ENCODE assay signal across 21 cellular contexts in genomic region chr1:211634461-211634860, GRCh38. TPM values are rescaled to one million over a fixed set of nuclear protein-coding genes. Genes with fewer than 3 reads are reported as not detected.
A peak's percentile ranks its signal among the peaks of the same experiment; 100 is the strongest.
DNase-seq lines count a peak whose midpoint lies in the region; ATAC-seq, FAIRE-seq and TF ChIP-seq lines count a peak whose summit lies in the region.
"Had no signal": no experiment of that assay in that cellular context is flagged by ENCODE, and none has a peak within 500 bp of the region (broad histone marks: within the 10 kb centered on the region; RNA-seq: fewer than 3 reads in every experiment).

No MANE protein-coding gene starts in this region.

- intact Hi-C loops in MCF 10A (cut with micrococcal nuclease) (no loop called here), mammary epithelial cell (cut with micrococcal nuclease) (no loop called here), K562 (cut with micrococcal nuclease) (no loop called here), upper lobe of right lung (cut with DNase I) (no loop called here)
- intact Hi-C loops in activated CD4-positive, alpha-beta T cell treated with anti-CD3 and anti-CD28 coated beads for 36 hours (cut with DNase I, micrococcal nuclease) = no loop called here

- H4K20me1 ChIP-seq in mammary epithelial cell (ENCODE audit: insufficient read depth, low read length) = no peaks in the 10 kb centered on the region
- no peaks in the 10 kb centered on the region for H4K20me1 ChIP-seq in K562 (replicated peaks; ENCODE audit: control insufficient read depth, insufficient read depth, low read length)
- no peaks in the 10 kb centered on the region for H4K20me1 ChIP-seq in Karpas-422 (ENCODE audit: insufficient read depth, low read depth, low read length)

- 100% methylated on average over 4 of the region's 4 CpGs for WGBS in mammary epithelial cell (ENCODE audit: low coverage, missing lambda C conversion rate)
- 73% methylated on average over 4 of the region's 4 CpGs for WGBS in K562 (ENCODE audit: insufficient coverage, low coverage, missing lambda C conversion rate)

- H3K79me2 ChIP-seq in mammary epithelial cell (ENCODE audit: insufficient read depth, low read length) (no peaks in the 10 kb centered on the region), K562 (ENCODE audit: control insufficient read depth, insufficient read depth, low read length) (no peaks in the 10 kb centered on the region), Karpas-422 (ENCODE audit: low read length) (no peaks in the 10 kb centered on the region)

- H3K36me3 ChIP-seq in mammary epithelial cell (ENCODE audit: insufficient read depth, low read length) (no peaks in the 10 kb centered on the region), K562 (ENCODE audit: control insufficient read depth, insufficient read depth, low read length) (no peaks in the 10 kb centered on the region), upper lobe of right lung (no peaks in the 10 kb centered on the region), Karpas-422 (ENCODE audit: insufficient read depth, low read length) (no peaks in the 10 kb centered on the region)

- DNase-seq in MCF 10A (ENCODE audit: unreplicated experiment) (no peak), mammary epithelial cell (no peak), K562 (ENCODE audit: extremely low read depth in 1 of 4, low spot score in 3 of 4) (no peak), myocyte (ENCODE audit: low read depth) (peak; percentile 47), upper lobe of right lung (peak; percentile 4), Karpas-422 (no peak)
- no peak for DNase-seq in activated CD4-positive, alpha-beta T cell treated with anti-CD3 and anti-CD28 coated beads for 36 hours
- DNase-seq: CD8-positive, alpha-beta T cell; COR-L47; DMS153; DMS79 treated with DMSO at 0.1 percent for 48 hours; EL; GM23248 had no signal

- BruUV-seq in MCF 10A (replicated peaks; lab: Mats Ljungman, UMichigan) (no TSS peak), mammary epithelial cell (replicated peaks; lab: Mats Ljungman, UMichigan) (no TSS peak), K562 (replicated peaks; lab: Mats Ljungman, UMichigan) (no TSS peak)

- H3K27me3 Mint-ChIP-seq in MCF 10A (ENCODE audit: insufficient read depth, unreplicated experiment) = no peaks in the 10 kb centered on the region
- no peaks in the 10 kb centered on the region for H3K27me3 Mint-ChIP-seq in activated CD4-positive, alpha-beta T cell treated with anti-CD3 and anti-CD28 coated beads for 36 hours

- no peak for TF ChIP-seq EP300 in K562 (IDR thresholded peaks at IDR 0.05; ENCODE audit: low read length)

- H3K9me1 ChIP-seq in K562 (ENCODE audit: control insufficient read depth, insufficient read depth, low read length) = no peaks in the 10 kb centered on the region

- H3K4me2 ChIP-seq in mammary epithelial cell (ENCODE audit: insufficient read depth, low read depth, low read length) = no peak overlapping the region
- no peak overlapping the region for H3K4me2 ChIP-seq in K562 (ENCODE audit: insufficient read depth, low read length)
- H3K4me2 ChIP-seq in Karpas-422 (ENCODE audit: low read depth, low read length, poor library complexity, severe bottlenecking) = no peak overlapping the region

- H3K9me3 Mint-ChIP-seq in MCF 10A (ENCODE audit: unreplicated experiment) = no peaks in the 10 kb centered on the region
- H3K9me3 Mint-ChIP-seq in activated CD4-positive, alpha-beta T cell treated with anti-CD3 and anti-CD28 coated beads for 36 hours (ENCODE audit: low read depth) = no peaks in the 10 kb centered on the region
- H3K9me3 Mint-ChIP-seq: CD8-positive, alpha-beta T cell had no signal

- H3K4me3 ChIP-seq in mammary epithelial cell (replicated peaks in 1 of 3; ENCODE audit: insufficient read depth in 1 of 3, low read depth in 2 of 3, low read length in 3 of 3) = no peak overlapping the region
- no peak overlapping the region for H3K4me3 ChIP-seq in K562
- no peak overlapping the region for H3K4me3 ChIP-seq in upper lobe of right lung
- H3K4me3 ChIP-seq in Karpas-422 (ENCODE audit: low read length) = no peak overlapping the region
- H3K4me3 ChIP-seq: GM23248 had no signal

- H3K9me2 ChIP-seq in Karpas-422 (replicated peaks; ENCODE audit: insufficient read depth, low read length) = no peaks in the 10 kb centered on the region

- H3K27ac Mint-ChIP-seq in MCF 10A (ENCODE audit: low read depth, unreplicated experiment) = peak overlapping the region; percentile 2
- no peak overlapping the region for H3K27ac Mint-ChIP-seq in activated CD4-positive, alpha-beta T cell treated with anti-CD3 and anti-CD28 coated beads for 36 hours
- H3K27ac Mint-ChIP-seq: CD14-positive monocyte; CD8-positive, alpha-beta T cell had no signal

- TF ChIP-seq RAD21 in K562 (CRISPR knock-in tag; conservative IDR thresholded peaks at IDR 0.05 in 1 of 2, IDR thresholded peaks at IDR 0.05 in 1 of 2) = no peak

- ATAC-seq in K562 (no peak), upper lobe of right lung (no peak), HG03521 (IDR thresholded peaks at IDR 0.05; ENCODE audit: unreplicated experiment) (no peak)
- ATAC-seq in activated CD4-positive, alpha-beta T cell treated with anti-CD3 and anti-CD28 coated beads for 36 hours = no peak
- ATAC-seq: CD8-positive, alpha-beta T cell; HCT116 had no signal

- H3K36me3 Mint-ChIP-seq in MCF 10A (ENCODE audit: insufficient read depth, unreplicated experiment) = peaks cover 6% of the 10 kb centered on the region
- no peaks in the 10 kb centered on the region for H3K36me3 Mint-ChIP-seq in activated CD4-positive, alpha-beta T cell treated with anti-CD3 and anti-CD28 coated beads for 36 hours (ENCODE audit: low read depth)
- H3K36me3 Mint-ChIP-seq: CD14-positive monocyte; CD8-positive, alpha-beta T cell had no signal

- peaks cover 60% of the 10 kb centered on the region for H3K4me1 Mint-ChIP-seq in MCF 10A (ENCODE audit: insufficient read depth, unreplicated experiment)
- no peaks in the 10 kb centered on the region for H3K4me1 Mint-ChIP-seq in activated CD4-positive, alpha-beta T cell treated with anti-CD3 and anti-CD28 coated beads for 36 hours

- no peak overlapping the region for H3K4me3 Mint-ChIP-seq in MCF 10A (ENCODE audit: unreplicated experiment)
- no peak overlapping the region for H3K4me3 Mint-ChIP-seq in activated CD4-positive, alpha-beta T cell treated with anti-CD3 and anti-CD28 coated beads for 36 hours
- H3K4me3 Mint-ChIP-seq: CD14-positive monocyte; CD8-positive, alpha-beta T cell had no signal

- dilution Hi-C loops in mammary epithelial cell (cut with HindIII; ENCODE audit: low sequenced_read_pairs) = loop anchor here (10.0 kb wide), 1 partner anchor 150 kb away; no protein-coding TSS in a partner anchor

- POLR2A ChIA-PET in MCF 10A (lab: Yijun Ruan, JAX) = interaction anchor here (1.1 to 24.4 kb wide), 8 partner anchors 7 to 61 kb away, joined by 4 to 423 read pairs (median 20); partner anchors contain the start of gene SLC30A1
- POLR2A ChIA-PET in K562 (lab: Yijun Ruan, JAX) = interaction anchor here (0.6 to 3.9 kb wide), 8 partner anchors 9 to 156 kb away, joined by 3 to 20 read pairs (median 4); partner anchors contain the start of gene NEK2
- POLR2A ChIA-PET in activated CD4-positive, alpha-beta T cell treated with anti-CD3 and anti-CD28 coated beads for 36 hours (lab: Charles Lee) = no interaction called here

- H3K27me3 ChIP-seq in mammary epithelial cell (ENCODE audit: insufficient read depth, low read length) (no peaks in the 10 kb centered on the region), K562 (ENCODE audit: control insufficient read depth in 2 of 2, insufficient read depth in 2 of 2, low read length in 2 of 2) (no peaks in the 10 kb centered on the region), upper lobe of right lung (no peaks in the 10 kb centered on the region), Karpas-422 (ENCODE audit: low read length) (no peaks in the 10 kb centered on the region)

- TF ChIP-seq CTCF in MCF 10A (IDR thresholded peaks at IDR 0.05; ENCODE audit: unreplicated experiment) (no peak), mammary epithelial cell (conservative IDR thresholded peaks at IDR 0.05 in 1 of 2, IDR thresholded peaks at IDR 0.05 in 1 of 2; ENCODE audit: extremely low read depth in 1 of 2, insufficient read depth in 1 of 2, low read depth in 1 of 2, low read length in 2 of 2) (no peak), K562 (IDR thresholded peaks at IDR 0.05 in 2 of 3, conservative IDR thresholded peaks at IDR 0.05 in 1 of 3; ENCODE audit: insufficient read depth in 2 of 3, low read depth in 1 of 3, low read length in 3 of 3) (no peak), upper lobe of right lung (IDR thresholded peaks at IDR 0.05) (no peak)

- TF ChIP-seq POLR2A in K562 (conservative IDR thresholded peaks at IDR 0.05) = no peak

- no peak overlapping the region for H3K9ac ChIP-seq in mammary epithelial cell (ENCODE audit: insufficient read depth, low read length)
- no peak overlapping the region for H3K9ac ChIP-seq in K562 (ENCODE audit: insufficient read depth in 1 of 2, low read depth in 2 of 2, low read length in 2 of 2)
- no peak overlapping the region for H3K9ac ChIP-seq in Karpas-422 (ENCODE audit: low read length)
- H3K9ac ChIP-seq: GM23248 had no signal

- CTCF ChIA-PET in MCF 10A (lab: Yijun Ruan, JAX) (interaction anchor here (0.6 to 7.6 kb wide), 11 partner anchors 8 to 1272 kb away, joined by 3 to 78 read pairs (median 5); partner anchors contain the start of genes DTL and INTS7), mammary epithelial cell (lab: Charles Lee; ENCODE audit: low non-redundant PET) (no interaction called here), K562 (lab: Yijun Ruan, JAX; ENCODE audit: low intra/inter-chr PET ratio) (no interaction called here)
- CTCF ChIA-PET in activated CD4-positive, alpha-beta T cell treated with anti-CD3 and anti-CD28 coated beads for 36 hours (lab: Charles Lee) = interaction anchor here (0.6 to 1.1 kb wide), 4 partner anchors 9 to 603 kb away, joined by 3 to 4 read pairs (median 4); no protein-coding TSS in a partner anchor

- H3K4me1 ChIP-seq in mammary epithelial cell (ENCODE audit: insufficient read depth, low read length) = peaks cover 35% of the 10 kb centered on the region
- H3K4me1 ChIP-seq in K562 (replicated peaks in 1 of 2; ENCODE audit: control insufficient read depth in 2 of 2, insufficient read depth in 2 of 2, low read length in 2 of 2) = peaks cover 31 to 39% of the 10 kb centered on the region in 2 experiments
- peaks cover 7% of the 10 kb centered on the region for H3K4me1 ChIP-seq in upper lobe of right lung
- no peaks in the 10 kb centered on the region for H3K4me1 ChIP-seq in Karpas-422 (ENCODE audit: low read length)

- in situ Hi-C loops in mammary epithelial cell (cut with MboI; ENCODE audit: low sequenced_read_pairs in 2 of 2) (no loop called here), K562 (cut with MboI) (no loop called here)

- no peak for FAIRE-seq in K562 (lab: Jason Lieb, UNC)
- FAIRE-seq: D721Med, G401.6, GM12891, H54 had no signal

- no peak overlapping the region for H3K27ac ChIP-seq in mammary epithelial cell (ENCODE audit: insufficient read depth, low read depth, low read length)
- H3K27ac ChIP-seq in K562 (ENCODE audit: extremely low read depth, low read depth, low read length) = no peak overlapping the region
- no peak overlapping the region for H3K27ac ChIP-seq in upper lobe of right lung
- no peak overlapping the region for H3K27ac ChIP-seq in Karpas-422 (ENCODE audit: low read length)
- H3K27ac ChIP-seq: 22Rv1, GM23248 had no signal

- H3K9me3 ChIP-seq in mammary epithelial cell (replicated peaks; ENCODE audit: insufficient read depth, low read length) = no peaks in the 10 kb centered on the region
- H3K9me3 ChIP-seq in K562 (replicated peaks; ENCODE audit: control insufficient read depth, insufficient read depth, low read depth, low read length) = no peaks in the 10 kb centered on the region
- H3K9me3 ChIP-seq in upper lobe of right lung = no peaks in the 10 kb centered on the region
- no peaks in the 10 kb centered on the region for H3K9me3 ChIP-seq in Karpas-422 (ENCODE audit: low read length)

- H2AFZ ChIP-seq in mammary epithelial cell (ENCODE audit: low read depth, low read length) = no peak overlapping the region
- H2AFZ ChIP-seq in K562 (ENCODE audit: low read depth, low read length) = peak overlapping the region; percentile 99; the same call in 1 of the 2 replicates
- no peak overlapping the region for H2AFZ ChIP-seq in Karpas-422 (ENCODE audit: low read length)
- H2AFZ ChIP-seq: GM23248 had no signal

RNA-seq across cellular contexts. Expression of gene NEK2, which starts 41.0 kb away (rescaled TPM):
- total RNA-seq in MCF 10A (2022) (33.4 and 44.5 TPM in 2 replicates), mammary epithelial cell (10 to 100 TPM in 1 of 2 donors, under 1 TPM in 1; 0.33 to 14.9 TPM), K562 (2014; rRNA removed) (54.4 and 65.8 TPM in 2 replicates), K562 (2014; rRNA removed; fragmentation: Illumina TruSeq; extraction: Trizol) (74.7 and 85.7 TPM in 2 replicates), K562 (2015; rRNA removed; fragmentation: Illumina TruSeq; extraction: Trizol) (64.5 and 72.1 TPM in 2 replicates), K562 (2021) (45.6 and 52.8 TPM in 2 replicates), myocyte (0.16 and 0.19 TPM in 2 replicates), upper lobe of right lung (0.35 TPM)
- polyA plus RNA-seq in mammary epithelial cell (14.3 TPM), K562 (2011; rRNA removed) (53.3 and 69.7 TPM in 2 replicates), K562 (2014; fragmentation: Illumina TruSeq; extraction: Trizol) (66.4 and 75.9 TPM in 2 replicates), K562 (2014; fragmentation: Nextera tagmentation; extraction: Ambion mirVana) (10 to 100 TPM; 30.0 to 38.6 TPM), K562 (2014; rRNA removed) (48.6 and 66.4 TPM in 2 replicates)
- 0.72 TPM for polyA minus RNA-seq in mammary epithelial cell
- total RNA-seq in K562 (2011; cell fraction: chromatin; rRNA removed; ENCODE audit: low replicate concordance) = 18.3 and 46.6 TPM in 2 replicates
- 15.0 and 17.2 TPM in 2 replicates for total RNA-seq in K562 (2011; cell fraction: nucleolus; rRNA removed)
- total RNA-seq in K562 (2011; cell fraction: nucleoplasm; rRNA removed) = 22.6 and 23.8 TPM in 2 replicates
- 17.1 and 29.6 TPM in 2 replicates for polyA plus RNA-seq in K562 (2011; cell fraction: cytosol; rRNA removed)
- polyA plus RNA-seq in K562 (2011; cell fraction: nucleus; rRNA removed) = 24.2 and 25.4 TPM in 2 replicates
- 42.5 and 47.0 TPM in 2 replicates for polyA plus RNA-seq in K562 (2012)
- polyA minus RNA-seq in K562 (2011; rRNA and poly(A)+ RNA removed) = 122 and 124 TPM in 2 replicates
- 30.9 and 39.3 TPM in 2 replicates for polyA minus RNA-seq in K562 (2011; cell fraction: cytosol; rRNA and poly(A)+ RNA removed)
- polyA minus RNA-seq in K562 (2011; cell fraction: nucleus; rRNA and poly(A)+ RNA removed) = 23.6 and 35.4 TPM in 2 replicates
- polyA plus RNA-seq in myocyte (2012) = 0.09 TPM
- 10 to 100 TPM; 32.3 to 38.8 TPM for total RNA-seq in activated CD4-positive, alpha-beta T cell treated with anti-CD3 and anti-CD28 coated beads for 36 hours
- 25.9 and 35.0 TPM in 2 replicates for total RNA-seq in Karpas-422 (2014; rRNA removed; shearing (Covaris generic); ENCODE audit: low replicate concordance)
- polyA plus RNA-seq: CD14-positive monocyte had no signal

RNA-seq across cellular contexts. Expression of gene SLC30A1, which starts 55.5 kb away (rescaled TPM):
- total RNA-seq in MCF 10A (2022) (87.0 and 94.1 TPM in 2 replicates), mammary epithelial cell (10 to 100 TPM; 30.2 to 63.0 TPM), K562 (2014; rRNA removed) (5.0 and 5.4 TPM in 2 replicates), K562 (2014; rRNA removed; fragmentation: Illumina TruSeq; extraction: Trizol) (11.9 and 12.0 TPM in 2 replicates), K562 (2015; rRNA removed; fragmentation: Illumina TruSeq; extraction: Trizol) (13.8 and 14.4 TPM in 2 replicates), K562 (2021) (13.1 and 14.6 TPM in 2 replicates), myocyte (16.3 and 20.4 TPM in 2 replicates), upper lobe of right lung (15.6 TPM)
- polyA plus RNA-seq in mammary epithelial cell (6.6 TPM), K562 (2011; rRNA removed) (6.6 and 6.7 TPM in 2 replicates), K562 (2014; fragmentation: Illumina TruSeq; extraction: Trizol) (6.4 and 7.9 TPM in 2 replicates), K562 (2014; fragmentation: Nextera tagmentation; extraction: Ambion mirVana) (1 to 10 TPM; 4.1 to 4.2 TPM), K562 (2014; rRNA removed) (4.8 and 5.1 TPM in 2 replicates)
- polyA minus RNA-seq in mammary epithelial cell = 18.0 TPM
- total RNA-seq in K562 (2011; cell fraction: chromatin; rRNA removed; ENCODE audit: low replicate concordance) = 11.4 and 24.0 TPM in 2 replicates
- 14.2 and 15.8 TPM in 2 replicates for total RNA-seq in K562 (2011; cell fraction: nucleolus; rRNA removed)
- total RNA-seq in K562 (2011; cell fraction: nucleoplasm; rRNA removed) = 19.2 and 26.8 TPM in 2 replicates
- 3.2 and 3.5 TPM in 2 replicates for polyA plus RNA-seq in K562 (2011; cell fraction: cytosol; rRNA removed)
- polyA plus RNA-seq in K562 (2011; cell fraction: nucleus; rRNA removed) = 4.1 and 5.4 TPM in 2 replicates
- 4.5 and 8.6 TPM in 2 replicates for polyA plus RNA-seq in K562 (2012)
- polyA minus RNA-seq in K562 (2011; rRNA and poly(A)+ RNA removed) = 15.2 and 23.0 TPM in 2 replicates
- polyA minus RNA-seq in K562 (2011; cell fraction: cytosol; rRNA and poly(A)+ RNA removed) = 8.5 and 10.6 TPM in 2 replicates
- 9.6 and 22.0 TPM in 2 replicates for polyA minus RNA-seq in K562 (2011; cell fraction: nucleus; rRNA and poly(A)+ RNA removed)
- polyA plus RNA-seq in myocyte (2012) = 12.6 TPM
- 1 to 10 TPM; 2.9 to 4.5 TPM for total RNA-seq in activated CD4-positive, alpha-beta T cell treated with anti-CD3 and anti-CD28 coated beads for 36 hours
- 8.0 and 16.7 TPM in 2 replicates for total RNA-seq in Karpas-422 (2014; rRNA removed; shearing (Covaris generic); ENCODE audit: low replicate concordance)

Comparison
In these comparisons a context has a peak if more than half of its experiments do, and no peak if none do; other contexts are left out.
1. CTCF ChIA-PET loops: an anchor here in MCF 10A (0.6 to 7.6 kb wide) and activated CD4-positive, alpha-beta T cell treated with anti-CD3 and anti-CD28 coated beads for 36 hours (0.6 to 1.1 kb wide); none called in mammary epithelial cell and K562.
2. DNase-seq: peak in myocyte (single experiment) and upper lobe of right lung (single experiment); none in MCF 10A (single experiment), mammary epithelial cell (single experiment), K562 (0 of 4), activated CD4-positive, alpha-beta T cell treated with anti-CD3 and anti-CD28 coated beads for 36 hours (single experiment) and Karpas-422 (single experiment).